In genomic region chr12:6850796-6851152, GRCh38 we compare ENCODE assay signal across 8 cellular contexts. TPM values are rescaled to one million over a fixed set of nuclear protein-coding genes. Genes with fewer than 3 reads are reported as not detected.
DNase-seq lines count a peak whose midpoint lies in the region; ATAC-seq and TF ChIP-seq lines count a peak whose summit lies in the region.

No MANE protein-coding gene starts in this region.

- H3K27me3 Mint-ChIP-seq in HFFc6 (ENCODE audit: insufficient read depth) (peaks cover 14% of the 10 kb centered on the region), WTC11 (ENCODE audit: low read depth) (no peaks in the 10 kb centered on the region)

- H4K20me1 ChIP-seq in hepatocyte (ENCODE audit: insufficient read depth, poor library complexity, severe bottlenecking), result no peaks in the 10 kb centered on the region

- no peaks in the 10 kb centered on the region for H3K9me3 Mint-ChIP-seq in HFFc6
- no peaks in the 10 kb centered on the region for H3K9me3 Mint-ChIP-seq in WTC11

- peaks cover 13% of the 10 kb centered on the region for H3K4me1 ChIP-seq in hepatocyte (ENCODE audit: insufficient read depth)
- H3K4me1 ChIP-seq in spleen, result peaks cover 14 to 45% (median 25%) of the 10 kb centered on the region in 6 donors

- ATAC-seq in WTC11 (no peak), GM19397 (IDR thresholded peaks at IDR 0.05; ENCODE audit: unreplicated experiment) (no peak), GM21825 (IDR thresholded peaks at IDR 0.05; ENCODE audit: unreplicated experiment) (no peak)

- H3K36me3 Mint-ChIP-seq in HFFc6 (ENCODE audit: low read depth) (peaks cover 35% of the 10 kb centered on the region; the same call in 1 of the 2 replicates), WTC11 (peaks cover 37% of the 10 kb centered on the region)

- H3K4me1 Mint-ChIP-seq in HFFc6 (ENCODE audit: low read depth) (peaks cover 35% of the 10 kb centered on the region), WTC11 (peaks cover 19% of the 10 kb centered on the region)

- intact Hi-C loops in spleen (cut with DNase I; ENCODE audit: low total_unique reads), result loop anchor here (10.0 kb wide), 1 partner anchor 286 kb away; the partner anchor contains the start of gene NOP2

- H3K27ac Mint-ChIP-seq in HFFc6 (peak overlapping the region; percentile 93), WTC11 (peak overlapping the region; percentile 20; the same call in 1 of the 2 replicates)

- H2AFZ ChIP-seq in hepatocyte, result no peak overlapping the region

- CTCF ChIA-PET in WTC11 (lab: Charles Lee), result interaction anchor here (0.6 to 6.0 kb wide), 16 partner anchors 16 to 313 kb away, joined by 3 to 181 read pairs (median 10); partner anchors contain the start of genes C12orf57, COPS7A, MLF2 and PTMS

- H3K4me3 ChIP-seq in hepatocyte (no peak overlapping the region), spleen (peak overlapping the region in 6 of 8 donors; percentile 64 to 95 (median 68))

- TF ChIP-seq POLR2A in spleen (IDR thresholded peaks at IDR 0.05), result no peak

- peak overlapping the region; percentile 98 for H3K4me3 Mint-ChIP-seq in HFFc6
- peak overlapping the region; percentile 95 for H3K4me3 Mint-ChIP-seq in WTC11

- WGBS in hepatocyte (ENCODE audit: low lambda C conversion rate, missing lambda C conversion rate), result 14% methylated on average over 16 of the region's 16 CpGs
- WGBS in spleen, 5 donors, result 48 to 54% (median 52%) methylated on average over 16 of the region's 16 CpGs

- H3K36me3 ChIP-seq in hepatocyte (replicated peaks; ENCODE audit: insufficient read depth, low read depth) (no peaks in the 10 kb centered on the region), spleen (peaks cover 0 to 41% (median 5%) of the 10 kb centered on the region in 6 donors)

- H3K27ac ChIP-seq in hepatocyte (peak overlapping the region; percentile 69), spleen (peak overlapping the region in 5 of 8 donors; percentile 95 to 98 (median 97))

- no peaks in the 10 kb centered on the region for H3K9me2 ChIP-seq in hepatocyte (replicated peaks; ENCODE audit: insufficient read depth)

- POLR2A ChIA-PET in WTC11 (lab: Charles Lee), result interaction anchor here (0.6 to 3.0 kb wide), 14 partner anchors 11 to 1143 kb away, joined by 3 to 33 read pairs (median 5); partner anchors contain the start of genes C12orf57, COPS7A, MLF2 and RNU7-1

- no peaks in the 10 kb centered on the region for H3K9me3 ChIP-seq in hepatocyte (ENCODE audit: low read depth)
- H3K9me3 ChIP-seq in spleen, result no peaks in the 10 kb centered on the region

- peak overlapping the region; percentile 76 for H3K4me2 ChIP-seq in hepatocyte

- DNase-seq in HFFc6 (no peak), WTC11 (ENCODE audit: low spot score) (no peak), hepatocyte (ENCODE audit: low spot score) (peak; percentile 86), spleen (peak; percentile 90), NCI-H1092 (lab: John Stamatoyannopoulos, UW) (no peak), KG1 (lab: John Stamatoyannopoulos, UW) (no peak)

- TF ChIP-seq CTCF in HFFc6 (IDR thresholded peaks at IDR 0.05) (no peak), WTC11 (IDR thresholded peaks at IDR 0.05) (no peak), hepatocyte (IDR thresholded peaks at IDR 0.05; ENCODE audit: poor library complexity) (no peak), spleen (IDR thresholded peaks at IDR 0.05 in 8 of 11, conservative IDR thresholded peaks at IDR 0.05 in 3 of 11) (no peak)

- peaks cover 26% of the 10 kb centered on the region for H3K79me2 ChIP-seq in hepatocyte

- H3K27me3 ChIP-seq in hepatocyte (no peaks in the 10 kb centered on the region), spleen (replicated peaks in 1 of 7) (no peaks in the 10 kb centered on the region)

TF ChIP-seq in WTC11, 78 proteins besides CTCF, POLR2A, EP300 and RAD21 (continues in another document):
- TF ChIP-seq ETV6 (CRISPR knock-in tag; IDR thresholded peaks at IDR 0.05), result no peak
- TF ChIP-seq ZNF416 (CRISPR knock-in tag; IDR thresholded peaks at IDR 0.05), result no peak
- no peak for TF ChIP-seq FOXP4 (CRISPR knock-in tag; IDR thresholded peaks at IDR 0.05)
- TF ChIP-seq ZNF532 (CRISPR knock-in tag; IDR thresholded peaks at IDR 0.05; ENCODE audit: borderline replicate concordance), result no peak

RNA-seq across cellular contexts. Expression of gene CDCA3, which starts 0.3 kb away (rescaled TPM):
- total RNA-seq in HFFc6 (2021; fragmentation: NEBNext Ultra II Directional; extraction: Animal tissue kit (Norgen Biotek cat#: 25700)), result 10 to 100 TPM; 24.0 to 62.5 (median 56.3) TPM
- total RNA-seq in WTC11 (2021), result 47.1 to 61.8 TPM (median 49.1 TPM) in 3 replicates
- total RNA-seq in hepatocyte, result 7.5 and 8.5 TPM in 2 replicates
- 18.2 and 20.6 TPM in 2 replicates for polyA plus RNA-seq in hepatocyte
- total RNA-seq in spleen, result 10 to 100 TPM in 1 of 7 donors, 1 to 10 TPM in 6; 1.9 to 10.2 (median 5.8) TPM
- polyA plus RNA-seq in spleen, result 10 to 100 TPM in 1 of 3 donors, 1 to 10 TPM in 2; 3.6 to 18.1 (median 5.1) TPM

RNA-seq across cellular contexts. Expression of gene USP5, which starts 1.2 kb away (rescaled TPM):
- total RNA-seq in HFFc6 (2021; fragmentation: NEBNext Ultra II Directional; extraction: Animal tissue kit (Norgen Biotek cat#: 25700)), result 100 to 1,000 TPM; 149 to 211 (median 182) TPM
- total RNA-seq in WTC11 (2021), result 141 to 158 TPM (median 149 TPM) in 3 replicates
- total RNA-seq in hepatocyte, result 60.5 and 61.6 TPM in 2 replicates
- polyA plus RNA-seq in hepatocyte, result 73.7 and 78.9 TPM in 2 replicates
- total RNA-seq in spleen, result 10 to 100 TPM; 29.8 to 62.4 (median 53.5) TPM
- 10 to 100 TPM; 23.1 to 40.5 (median 23.6) TPM for polyA plus RNA-seq in spleen

RNA-seq across cellular contexts. Expression of gene GNB3, which starts 10.0 kb away (rescaled TPM):
- total RNA-seq in HFFc6 (2021; fragmentation: NEBNext Ultra II Directional; extraction: Animal tissue kit (Norgen Biotek cat#: 25700)), result 1 to 10 TPM; 4.3 to 7.2 (median 6.3) TPM
- total RNA-seq in WTC11 (2021) (14.0 to 16.5 TPM (median 14.3 TPM) in 3 replicates), hepatocyte (1.6 and 2.6 TPM in 2 replicates), spleen (1 to 10 TPM in 6 of 7 donors, under 1 TPM in 1; 0.75 to 3.9 (median 2.6) TPM)
- polyA plus RNA-seq in hepatocyte (10.2 and 19.1 TPM in 2 replicates), spleen (1 to 10 TPM in 1 of 3 donors, under 1 TPM in 2; 0.93 to 1.3 (median 0.94) TPM)

RNA-seq across cellular contexts. Expression of gene TPI1, which starts 16.6 kb away (rescaled TPM):
- total RNA-seq in HFFc6 (2021; fragmentation: NEBNext Ultra II Directional; extraction: Animal tissue kit (Norgen Biotek cat#: 25700)), result 100 to 1,000 TPM; 853 to 931 (median 870) TPM
- total RNA-seq in WTC11 (2021) (1,045 to 1,242 TPM (median 1,195 TPM) in 3 replicates), hepatocyte (571 and 614 TPM in 2 replicates), spleen (100 to 1,000 TPM; 218 to 471 (median 288) TPM)
- polyA plus RNA-seq in hepatocyte (891 and 918 TPM in 2 replicates), spleen (100 to 1,000 TPM; 234 to 364 (median 311) TPM)

RNA-seq across cellular contexts. Expression of gene SPSB2, which starts 22.3 kb away (rescaled TPM):
- total RNA-seq in HFFc6 (2021; fragmentation: NEBNext Ultra II Directional; extraction: Animal tissue kit (Norgen Biotek cat#: 25700)), result 10 to 100 TPM; 12.1 to 13.9 (median 13.0) TPM
- total RNA-seq in WTC11 (2021), result 21.2 to 25.5 TPM (median 22.7 TPM) in 3 replicates
- total RNA-seq in hepatocyte, result 10.8 and 14.1 TPM in 2 replicates
- 11.0 and 13.8 TPM in 2 replicates for polyA plus RNA-seq in hepatocyte
- 10 to 100 TPM in 4 of 7 donors, 1 to 10 TPM in 3; 7.0 to 12.9 (median 10.3) TPM for total RNA-seq in spleen
- 10 to 100 TPM; 11.3 to 17.0 (median 11.5) TPM for polyA plus RNA-seq in spleen

Comparison
In these comparisons a context has a peak if more than half of its experiments do, and no peak if none do; other contexts are left out.
1. DNase-seq: peak in hepatocyte (single experiment) and spleen (single experiment); none in HFFc6 (single experiment), WTC11 (single experiment), NCI-H1092 (single experiment) and KG1 (single experiment).